ENCODE assay signal across 31 cellular contexts in the genomic region with DNA sequence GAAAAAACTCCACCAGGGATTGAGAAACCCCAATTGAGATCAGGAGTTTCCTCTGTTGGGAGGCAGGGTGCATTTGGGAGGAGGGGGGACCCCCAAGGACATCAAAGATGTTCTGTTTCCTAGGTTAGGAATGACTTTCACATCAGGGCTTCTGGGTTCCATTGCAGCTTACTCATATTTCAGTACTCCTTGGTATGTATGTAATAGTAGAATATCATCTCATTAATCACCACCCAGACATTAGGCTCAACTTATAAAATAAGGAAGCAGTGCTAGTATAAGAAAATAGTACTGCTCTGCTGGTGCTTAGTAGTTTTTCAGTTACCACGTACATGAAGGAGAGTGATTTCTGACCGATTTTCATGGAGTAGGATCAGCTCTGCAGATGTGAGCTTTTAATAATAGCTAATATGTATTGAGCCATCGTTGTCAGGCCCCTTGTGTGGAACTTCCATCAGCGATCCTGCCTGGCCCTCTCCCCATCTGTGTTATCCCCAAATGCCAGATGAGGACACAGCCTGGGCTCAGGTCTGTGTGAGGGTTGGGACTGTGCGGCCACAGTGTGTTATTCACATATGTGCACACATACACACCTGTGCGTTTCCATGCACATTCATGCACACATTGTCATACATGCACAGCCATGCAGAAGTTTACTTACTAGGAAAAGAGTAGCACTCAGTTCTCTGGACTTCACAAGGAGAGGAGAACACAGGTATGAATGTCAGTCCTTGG. TPM values are rescaled to one million over a fixed set of nuclear protein-coding genes. Genes with fewer than 3 reads are reported as not detected.
DNase-seq lines count a peak whose midpoint lies in the region; ATAC-seq, FAIRE-seq and TF ChIP-seq lines count a peak whose summit lies in the region.
"Had no signal": no experiment of that assay in that cellular context is flagged by ENCODE, and none has a peak within 500 bp of the region (broad histone marks: within the 10 kb centered on the region; RNA-seq: fewer than 3 reads in every experiment).

No MANE protein-coding gene starts in this region.

- FAIRE-seq in astrocyte (lab: Jason Lieb, UNC), result no peak
- FAIRE-seq: A549, GM12892, pancreas had no signal

- peaks cover 11% of the 10 kb centered on the region for H3K4me1 Mint-ChIP-seq in astrocyte (ENCODE audit: low read depth, unreplicated experiment)
- H3K4me1 Mint-ChIP-seq in stimulated activated effector memory CD8-positive, alpha-beta T cell treated with anti-CD3 and anti-CD28 coated beads, Interleukin-12 subunit alpha, Interleukin-12 subunit beta, amount 100 ng/mL, for 72 hours, result peaks cover 21% of the 10 kb centered on the region

- ATAC-seq in foreskin keratinocyte (peak; percentile 3), mucosa of descending colon (no peak)
- ATAC-seq in stimulated activated effector memory CD8-positive, alpha-beta T cell treated with anti-CD3 and anti-CD28 coated beads, Interleukin-12 subunit alpha, Interleukin-12 subunit beta, amount 100 ng/mL, for 72 hours, result no peak
- ATAC-seq: A549; naive thymus-derived CD8-positive, alpha-beta T cell had no signal

- H3K36me3 Mint-ChIP-seq in astrocyte (ENCODE audit: low read depth, unreplicated experiment), result peaks cover 3% of the 10 kb centered on the region
- peaks cover 40% of the 10 kb centered on the region for H3K36me3 Mint-ChIP-seq in stimulated activated effector memory CD8-positive, alpha-beta T cell treated with anti-CD3 and anti-CD28 coated beads, Interleukin-12 subunit alpha, Interleukin-12 subunit beta, amount 100 ng/mL, for 72 hours

- H2AFZ ChIP-seq in astrocyte (ENCODE audit: low read depth, low read length), result no peak overlapping the region
- H2AFZ ChIP-seq: hepatocyte had no signal

- peaks cover 2% of the 10 kb centered on the region for H3K9me3 Mint-ChIP-seq in astrocyte (ENCODE audit: unreplicated experiment)
- H3K9me3 Mint-ChIP-seq in stimulated activated effector memory CD8-positive, alpha-beta T cell treated with anti-CD3 and anti-CD28 coated beads, Interleukin-12 subunit alpha, Interleukin-12 subunit beta, amount 100 ng/mL, for 72 hours, result no peaks in the 10 kb centered on the region
- H3K9me3 Mint-ChIP-seq: mesothelial cell of epicardium; naive thymus-derived CD8-positive, alpha-beta T cell; T-helper 2 cell treated with Interferon-gamma antibody and Interleukin-4, amounts not matched to agents 5 μg/mL and 100 μg/mL, for 36 hours had no signal

- no peak overlapping the region for H3K27ac Mint-ChIP-seq in astrocyte (ENCODE audit: unreplicated experiment)
- no peak overlapping the region for H3K27ac Mint-ChIP-seq in stimulated activated effector memory CD8-positive, alpha-beta T cell treated with anti-CD3 and anti-CD28 coated beads, Interleukin-12 subunit alpha, Interleukin-12 subunit beta, amount 100 ng/mL, for 72 hours
- H3K27ac Mint-ChIP-seq: mesothelial cell of epicardium; T-helper 2 cell treated with Interferon-gamma antibody and Interleukin-4, amounts not matched to agents 5 μg/mL and 100 μg/mL, for 36 hours had no signal

- TF ChIP-seq CTCF in astrocyte (IDR thresholded peaks at IDR 0.05; ENCODE audit: insufficient read depth, low read depth, low read length) (no peak), foreskin keratinocyte (conservative IDR thresholded peaks at IDR 0.05) (no peak), mucosa of descending colon (IDR thresholded peaks at IDR 0.05) (no peak)

- no peak overlapping the region for H3K4me3 Mint-ChIP-seq in astrocyte (ENCODE audit: unreplicated experiment)
- no peak overlapping the region for H3K4me3 Mint-ChIP-seq in stimulated activated effector memory CD8-positive, alpha-beta T cell treated with anti-CD3 and anti-CD28 coated beads, Interleukin-12 subunit alpha, Interleukin-12 subunit beta, amount 100 ng/mL, for 72 hours
- H3K4me3 Mint-ChIP-seq: mesothelial cell of epicardium; naive thymus-derived CD8-positive, alpha-beta T cell; T-helper 2 cell treated with Interferon-gamma antibody and Interleukin-4, amounts not matched to agents 5 μg/mL and 100 μg/mL, for 36 hours had no signal

- H3K27me3 ChIP-seq in astrocyte (ENCODE audit: insufficient read depth, low read length), result no peaks in the 10 kb centered on the region
- H3K27me3 ChIP-seq in foreskin keratinocyte, result no peaks in the 10 kb centered on the region
- H3K27me3 ChIP-seq: BE2C, dorsolateral prefrontal cortex, hepatocyte, pancreas, right atrium auricular region, transverse colon had no signal

- H3K27ac ChIP-seq in astrocyte (ENCODE audit: low read depth, low read length) (no peak overlapping the region), foreskin keratinocyte (no peak overlapping the region)
- H3K27ac ChIP-seq: A549, dorsolateral prefrontal cortex, hepatocyte, left ventricle myocardium inferior, pancreas, right atrium auricular region, transverse colon, WERI-Rb-1 had no signal

- H3K9me3 ChIP-seq in astrocyte (ENCODE audit: insufficient read depth, low read depth, low read length) (no peaks in the 10 kb centered on the region), mucosa of descending colon (no peaks in the 10 kb centered on the region)
- H3K9me3 ChIP-seq: A549, BE2C, left ventricle myocardium inferior, pancreas, right atrium auricular region, transverse colon had no signal

- H3K79me2 ChIP-seq in astrocyte (ENCODE audit: insufficient read depth, low read length), result no peaks in the 10 kb centered on the region
- H3K79me2 ChIP-seq: hepatocyte had no signal

- H3K36me3 ChIP-seq in astrocyte (ENCODE audit: insufficient read depth, low read length) (peaks cover 5% of the 10 kb centered on the region), mucosa of descending colon (ENCODE audit: low read depth) (peaks cover 5% of the 10 kb centered on the region)
- H3K36me3 ChIP-seq: BE2C had no signal

- H3K9ac ChIP-seq in astrocyte (ENCODE audit: low read length), result no peak overlapping the region

- H3K4me2 ChIP-seq in astrocyte (ENCODE audit: low read length), result peak overlapping the region; percentile 27
- H3K4me2 ChIP-seq: A549, hepatocyte had no signal

- H3K27me3 Mint-ChIP-seq in astrocyte (ENCODE audit: low read depth, unreplicated experiment), result no peaks in the 10 kb centered on the region
- H3K27me3 Mint-ChIP-seq: naive thymus-derived CD8-positive, alpha-beta T cell had no signal

- peak; percentile 31 for DNase-seq in A172 (ENCODE audit: low spot score)
- DNase-seq in HT1080 (ENCODE audit: low read depth), result peak; percentile 13
- peak; percentile 57 for DNase-seq in astrocyte (ENCODE audit: low read depth)
- DNase-seq in foreskin keratinocyte, result no peak
- no peak for DNase-seq in mucosa of descending colon
- no peak for DNase-seq in NCI-H446 treated with DMSO at 0.1 percent for 48 hours (lab: John Stamatoyannopoulos, UW)
- DNase-seq in stimulated activated effector memory CD8-positive, alpha-beta T cell treated with anti-CD3 and anti-CD28 coated beads, Interleukin-12 subunit alpha, Interleukin-12 subunit beta, amount 100 ng/mL, for 72 hours (ENCODE audit: low spot score in 2 of 2), result no peak
- DNase-seq in NCI-H2171 (lab: John Stamatoyannopoulos, UW), result no peak
- DNase-seq: activated CD4-positive, alpha-beta T cell treated with anti-CD3 and anti-CD28 coated beads, Interleukin-2, amount 50 U/mL, for 4 hours; activated naive CD4-positive, alpha-beta T cell treated with anti-CD3 and anti-CD28 coated beads, Interleukin-2, amount 50 U/mL, for 16 hours; anterior cingulate cortex; BE2C; central memory CD4-positive, alpha-beta T cell; dorsolateral prefrontal cortex; foreskin melanocyte; H7; left ventricle myocardium inferior; naive thymus-derived CD8-positive, alpha-beta T cell; NCI-H1092 treated with DMSO at 0.1 percent for 48 hours; NCI-H1930; NCI-H2227 treated with DMSO at 0.1 percent for 48 hours; NCI-H748 treated with DMSO at 0.1 percent for 48 hours; pancreas; transverse colon; WERI-Rb-1 had no signal

- peaks cover 10% of the 10 kb centered on the region for H3K4me1 ChIP-seq in astrocyte (ENCODE audit: insufficient read depth, low read length)
- H3K4me1 ChIP-seq in foreskin keratinocyte, result peaks cover 14% of the 10 kb centered on the region
- no peaks in the 10 kb centered on the region for H3K4me1 ChIP-seq in mucosa of descending colon (ENCODE audit: low read depth)
- H3K4me1 ChIP-seq: A549, BE2C, left ventricle myocardium inferior, right atrium auricular region, transverse colon had no signal

- H3K4me3 ChIP-seq in astrocyte (ENCODE audit: insufficient read depth, low read depth, low read length), result no peak overlapping the region
- H3K4me3 ChIP-seq in mucosa of descending colon, result no peak overlapping the region
- H3K4me3 ChIP-seq: A549, dorsolateral prefrontal cortex, hepatocyte, left ventricle myocardium inferior, pancreas, right atrium auricular region, transverse colon had no signal

- H4K20me1 ChIP-seq in astrocyte (ENCODE audit: insufficient read depth, low read length), result no peaks in the 10 kb centered on the region

- intact Hi-C loops in mucosa of descending colon (cut with DNase I, micrococcal nuclease), result loop anchor here in 1 of 2 donors (5.0 kb wide), 1 partner anchor 165 kb away; the partner anchor contains the start of gene PKD1L1

RNA-seq across cellular contexts. Expression of gene UPP1, which starts 23.5 kb away (rescaled TPM):
- 13.3 and 21.5 TPM in 2 replicates for total RNA-seq in A172 (2014; rRNA removed; shearing (Covaris generic))
- 11.8 and 12.8 TPM in 2 replicates for total RNA-seq in HT1080 (2014; rRNA removed; shearing (Covaris generic))
- 38.0 TPM in 2 replicates for polyA plus RNA-seq in HT1080 (2015; cell fraction: cytosol; rRNA removed)
- 63.7 and 71.4 TPM in 2 replicates for polyA plus RNA-seq in HT1080 (2015; cell fraction: nucleus; rRNA removed)
- 33.6 and 54.2 TPM in 2 replicates for total RNA-seq in astrocyte
- 165 and 226 TPM in 2 replicates for total RNA-seq in foreskin keratinocyte
- 232 and 331 TPM in 2 replicates for polyA plus RNA-seq in foreskin keratinocyte
- 10 to 100 TPM; 30.7 to 63.6 (median 51.0) TPM for total RNA-seq in mucosa of descending colon

RNA-seq across cellular contexts. Expression of gene ABCA13, which starts 58.7 kb away (rescaled TPM):
- total RNA-seq in A172 (2014; rRNA removed; shearing (Covaris generic)), result 0.62 and 0.65 TPM in 2 replicates
- total RNA-seq in HT1080 (2014; rRNA removed; shearing (Covaris generic)), result 1.2 and 1.7 TPM in 2 replicates
- polyA plus RNA-seq in HT1080 (2015; cell fraction: cytosol; rRNA removed), result 0.29 and 0.33 TPM in 2 replicates
- 0.66 and 0.72 TPM in 2 replicates for polyA plus RNA-seq in HT1080 (2015; cell fraction: nucleus; rRNA removed)
- total RNA-seq in astrocyte, result 0.34 and 0.38 TPM in 2 replicates
- total RNA-seq in foreskin keratinocyte, result 0.31 and 0.71 TPM in 2 replicates
- 0.22 and 0.23 TPM in 2 replicates for polyA plus RNA-seq in foreskin keratinocyte
- total RNA-seq in mucosa of descending colon, result 1 to 10 TPM in 2 of 3 donors, under 1 TPM in 1; 0.43 to 1.6 (median 1.1) TPM
- total RNA-seq: H7; left ventricle myocardium inferior; naive thymus-derived CD8-positive, alpha-beta T cell; right atrium auricular region had no signal
- polyA plus RNA-seq: naive thymus-derived CD8-positive, alpha-beta T cell had no signal

Comparison
In these comparisons a context has a peak if more than half of its experiments do, and no peak if none do; other contexts are left out.
1. DNase-seq: peak in A172 (single experiment), HT1080 (single experiment) and astrocyte (single experiment); none in foreskin keratinocyte (0 of 2), mucosa of descending colon (0 of 3), NCI-H446 treated with DMSO at 0.1 percent for 48 hours (single experiment), stimulated activated effector memory CD8-positive, alpha-beta T cell treated with anti-CD3 and anti-CD28 coated beads, Interleukin-12 subunit alpha, Interleukin-12 subunit beta, amount 100 ng/mL, for 72 hours (0 of 2) and NCI-H2171 (single experiment).